In the genomic region with DNA sequence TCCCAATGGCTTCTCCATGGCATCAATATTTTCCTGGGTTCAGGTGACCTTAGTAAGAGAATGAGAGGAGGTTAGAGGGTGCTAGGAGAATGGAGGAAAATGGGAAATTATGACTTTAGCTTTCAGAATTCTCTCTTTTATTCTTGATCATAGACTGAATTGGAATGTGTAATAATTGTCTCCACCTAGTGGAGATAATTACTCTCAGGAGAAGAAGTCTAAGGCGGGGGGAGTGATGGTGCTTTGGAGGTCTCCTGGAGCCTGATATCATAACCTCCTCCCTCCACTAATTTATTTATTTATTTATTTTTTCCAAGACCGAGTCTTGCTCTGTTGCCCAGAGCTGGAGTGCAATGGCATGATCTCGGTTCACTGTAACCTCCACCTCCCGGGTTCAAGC, we compare ENCODE assay signal across 22 cellular contexts.
DNase-seq lines count a peak whose midpoint lies in the region; ATAC-seq, FAIRE-seq and TF ChIP-seq lines count a peak whose summit lies in the region.
"Had no signal": no experiment of that assay in that cellular context is flagged by ENCODE, and none has a peak within 500 bp of the region (broad histone marks: within the 10 kb centered on the region; RNA-seq: fewer than 3 reads in every experiment).

No MANE protein-coding gene starts in this region.

- no peaks in the 10 kb centered on the region for H3K79me2 ChIP-seq in astrocyte (ENCODE audit: insufficient read depth, low read length)

- H3K4me2 ChIP-seq in astrocyte (ENCODE audit: low read length): no peak overlapping the region
- H3K4me2 ChIP-seq: BLaER1 treated with 17β-estradiol and CSF1 and Interleukin-3, amounts not matched to agents 10 nM and 100 nM had no signal

- peak; percentile 39 for TF ChIP-seq CTCF in AG09309 (IDR thresholded peaks at IDR 0.05; ENCODE audit: control insufficient read depth, insufficient read depth, low read depth, low read length, missing control alignments)
- TF ChIP-seq CTCF in astrocyte (IDR thresholded peaks at IDR 0.05; ENCODE audit: insufficient read depth, low read depth, low read length): peak; percentile 24
- peak; percentile 50 for TF ChIP-seq CTCF in fibroblast of villous mesenchyme (IDR thresholded peaks at IDR 0.05; ENCODE audit: insufficient read depth, low read depth, low read length)

- H4K20me1 ChIP-seq in astrocyte (ENCODE audit: insufficient read depth, low read length): no peaks in the 10 kb centered on the region
- H4K20me1 ChIP-seq: BLaER1 treated with 17β-estradiol and CSF1 and Interleukin-3, amounts not matched to agents 10 nM and 100 nM had no signal

- DNase-seq in AG09309 (ENCODE audit: low read depth): no peak
- peak; percentile 4 for DNase-seq in H7
- DNase-seq in astrocyte (ENCODE audit: low read depth): no peak
- peak; percentile 10 for DNase-seq in fibroblast of villous mesenchyme (ENCODE audit: low read depth)
- no peak for DNase-seq in HEK293T (ENCODE audit: extremely low spot score)
- DNase-seq in substantia nigra (lab: John Stamatoyannopoulos, UW): no peak
- DNase-seq in AG20443 (ENCODE audit: low spot score): no peak
- DNase-seq: activated effector memory CD4-positive, alpha-beta T cell treated with Interleukin-2 at 50 U/mL for 16 hours; DMS79; MV-4-11; natural killer cell; NCI-H2081; NCI-H524 treated with DMSO at 0.1 percent for 48 hours; stimulated activated CD4-positive, alpha-beta T cell treated with anti-CD3 and anti-CD28 coated beads, Interleukin-1b, Interleukin-23, amount 100 ng/mL, for 48 hours; T-cell had no signal

- no peak overlapping the region for H2AFZ ChIP-seq in astrocyte (ENCODE audit: low read depth, low read length)

- POLR2A ChIA-PET in HEK293T (lab: Yijun Ruan, JAX): no interaction called here

- no peak overlapping the region for H3K4me3 Mint-ChIP-seq in astrocyte (ENCODE audit: unreplicated experiment)
- H3K4me3 Mint-ChIP-seq in activated T-helper 17 cell treated with anti-CD3 and anti-CD28 coated beads, Interleukin-2, amount 50 U/mL, for 72 hours: no peak overlapping the region
- H3K4me3 Mint-ChIP-seq: natural killer cell, T-cell, WTC11 had no signal

- H3K27me3 ChIP-seq in H7 (ENCODE audit: control insufficient read depth, insufficient read depth, low read length) (no peaks in the 10 kb centered on the region), astrocyte (ENCODE audit: insufficient read depth, low read length) (no peaks in the 10 kb centered on the region)
- H3K27me3 ChIP-seq: ascending aorta; BLaER1 treated with 17β-estradiol and CSF1 and Interleukin-3, amounts not matched to agents 10 nM and 100 nM had no signal

- no peaks in the 10 kb centered on the region for H3K36me3 Mint-ChIP-seq in astrocyte (ENCODE audit: low read depth, unreplicated experiment)
- no peaks in the 10 kb centered on the region for H3K36me3 Mint-ChIP-seq in activated T-helper 17 cell treated with anti-CD3 and anti-CD28 coated beads, Interleukin-2, amount 50 U/mL, for 72 hours (ENCODE audit: low read depth)
- H3K36me3 Mint-ChIP-seq: natural killer cell, T-cell, WTC11 had no signal

- H3K9me3 ChIP-seq in astrocyte (ENCODE audit: insufficient read depth, low read depth, low read length): no peaks in the 10 kb centered on the region
- H3K9me3 ChIP-seq: ascending aorta; BLaER1 treated with 17β-estradiol and CSF1 and Interleukin-3, amounts not matched to agents 10 nM and 100 nM had no signal

- H3K4me3 ChIP-seq in AG09309 (ENCODE audit: control insufficient read depth, low read depth, low read length) (no peak overlapping the region), H7 (ENCODE audit: insufficient read depth, low read depth, low read length) (no peak overlapping the region), astrocyte (ENCODE audit: insufficient read depth, low read depth, low read length) (no peak overlapping the region), fibroblast of villous mesenchyme (ENCODE audit: low read depth, low read length) (no peak overlapping the region)
- H3K4me3 ChIP-seq: ascending aorta; BLaER1 treated with 17β-estradiol and CSF1 and Interleukin-3, amounts not matched to agents 10 nM and 100 nM had no signal

- H3K4me1 ChIP-seq in astrocyte (ENCODE audit: insufficient read depth, low read length): no peaks in the 10 kb centered on the region
- H3K4me1 ChIP-seq: ascending aorta had no signal

- no peaks in the 10 kb centered on the region for H3K9me3 Mint-ChIP-seq in astrocyte (ENCODE audit: unreplicated experiment)
- peaks cover 4% of the 10 kb centered on the region for H3K9me3 Mint-ChIP-seq in activated T-helper 17 cell treated with anti-CD3 and anti-CD28 coated beads, Interleukin-2, amount 50 U/mL, for 72 hours
- H3K9me3 Mint-ChIP-seq: WTC11 had no signal

- no peak for ATAC-seq in activated T-helper 17 cell treated with anti-CD3 and anti-CD28 coated beads, Interleukin-2, amount 50 U/mL, for 72 hours (replicated peaks)
- ATAC-seq: HepG2, natural killer cell, T-cell, WTC11 had no signal

- FAIRE-seq in astrocyte (lab: Jason Lieb, UNC): no peak
- FAIRE-seq: H54, HepG2, RCC 7860 had no signal

- H3K27ac Mint-ChIP-seq in astrocyte (ENCODE audit: unreplicated experiment): no peak overlapping the region
- no peak overlapping the region for H3K27ac Mint-ChIP-seq in activated T-helper 17 cell treated with anti-CD3 and anti-CD28 coated beads, Interleukin-2, amount 50 U/mL, for 72 hours
- H3K27ac Mint-ChIP-seq: natural killer cell, T-cell, WTC11 had no signal

- H3K27ac ChIP-seq in astrocyte (ENCODE audit: low read depth, low read length): no peak overlapping the region
- no peak overlapping the region for H3K27ac ChIP-seq in substantia nigra (ENCODE audit: low read depth, low read length, poor library complexity, severe bottlenecking)
- H3K27ac ChIP-seq: ascending aorta; BLaER1 treated with 17β-estradiol and CSF1 and Interleukin-3, amounts not matched to agents 10 nM and 100 nM had no signal

- CTCF ChIA-PET in HEK293T (lab: Yijun Ruan, JAX): no interaction called here

- H3K27me3 Mint-ChIP-seq in astrocyte (ENCODE audit: low read depth, unreplicated experiment): no peaks in the 10 kb centered on the region
- H3K27me3 Mint-ChIP-seq in activated T-helper 17 cell treated with anti-CD3 and anti-CD28 coated beads, Interleukin-2, amount 50 U/mL, for 72 hours: no peaks in the 10 kb centered on the region

- peaks cover 5% of the 10 kb centered on the region for H3K4me1 Mint-ChIP-seq in astrocyte (ENCODE audit: low read depth, unreplicated experiment)
- H3K4me1 Mint-ChIP-seq in activated T-helper 17 cell treated with anti-CD3 and anti-CD28 coated beads, Interleukin-2, amount 50 U/mL, for 72 hours: no peaks in the 10 kb centered on the region
- H3K4me1 Mint-ChIP-seq: natural killer cell, T-cell, WTC11 had no signal

- no peak overlapping the region for H3K9ac ChIP-seq in astrocyte (ENCODE audit: low read length)
- H3K9ac ChIP-seq: BLaER1 treated with 17β-estradiol and CSF1 and Interleukin-3, amounts not matched to agents 10 nM and 100 nM had no signal

- no peaks in the 10 kb centered on the region for H3K36me3 ChIP-seq in H7 (replicated peaks; ENCODE audit: control insufficient read depth, insufficient read depth, low read length)
- H3K36me3 ChIP-seq in astrocyte (ENCODE audit: insufficient read depth, low read length): no peaks in the 10 kb centered on the region
- H3K36me3 ChIP-seq: ascending aorta; BLaER1 treated with 17β-estradiol and CSF1 and Interleukin-3, amounts not matched to agents 10 nM and 100 nM had no signal

TF ChIP-seq in HEK293T, 16 proteins besides CTCF, POLR2A, EP300 and RAD21:
- TF ChIP-seq CTBP1 (IDR thresholded peaks at IDR 0.05; ENCODE audit: borderline replicate concordance) (no peak), ELF4 (IDR thresholded peaks at IDR 0.05) (no peak), LEF1 (IDR thresholded peaks at IDR 0.05; ENCODE audit: borderline replicate concordance) (no peak), HDGF (IDR thresholded peaks at IDR 0.05; ENCODE audit: borderline replicate concordance) (no peak), BHLHE40 (IDR thresholded peaks at IDR 0.05; ENCODE audit: borderline replicate concordance) (no peak), PKNOX1 (IDR thresholded peaks at IDR 0.05) (no peak), NFRKB (IDR thresholded peaks at IDR 0.05) (no peak), FOXK2 (IDR thresholded peaks at IDR 0.05) (no peak), ZNF384 (IDR thresholded peaks at IDR 0.05) (no peak), TARDBP (IDR thresholded peaks at IDR 0.05) (no peak), FOXM1 (IDR thresholded peaks at IDR 0.05; ENCODE audit: borderline replicate concordance) (no peak), SP1 (IDR thresholded peaks at IDR 0.05) (no peak), FOXA1 (IDR thresholded peaks at IDR 0.05) (no peak), ARNT (IDR thresholded peaks at IDR 0.05) (no peak), SUZ12 (IDR thresholded peaks at IDR 0.05) (no peak), L3MBTL2 (conservative IDR thresholded peaks at IDR 0.05) (no peak)

Comparison
In these comparisons a context has a peak if more than half of its experiments do, and no peak if none do; other contexts are left out.
1. DNase-seq: peak in H7 (single experiment) and fibroblast of villous mesenchyme (single experiment); none in AG09309 (single experiment), astrocyte (single experiment), HEK293T (single experiment), substantia nigra (0 of 49) and AG20443 (single experiment).
2. Peak in every context shown above with its lines, with median percentiles within 50 percentile points of each other: CTCF ChIP-seq.